24 cellular contexts compared by ENCODE assay signal in genomic region chr20:52416959-52417358, GRCh38.
DNase-seq lines count a peak whose midpoint lies in the region; ATAC-seq, FAIRE-seq and TF ChIP-seq lines count a peak whose summit lies in the region.
"Had no signal": no experiment of that assay in that cellular context is flagged by ENCODE, and none has a peak within 500 bp of the region (broad histone marks: within the 10 kb centered on the region; RNA-seq: fewer than 3 reads in every experiment).

No MANE protein-coding gene starts in this region.

- H4K5ac ChIP-seq in IMR-90 (ENCODE audit: low read depth, low read length) = no peak overlapping the region

- no peak overlapping the region for H4K91ac ChIP-seq in IMR-90 (ENCODE audit: insufficient read depth, low read depth, low read length)

- no peak overlapping the region for H3K56ac ChIP-seq in IMR-90 (ENCODE audit: extremely low read depth, insufficient read depth, low read length)

- intact Hi-C loops in HepG2 (cut with micrococcal nuclease; ENCODE audit: unreplicated experiment) = no loop called here
- intact Hi-C loops in right lobe of liver (cut with DNase I) = no loop called here
- intact Hi-C loops in IMR-90 (cut with micrococcal nuclease) = no loop called here
- intact Hi-C loops in left cardiac atrium (cut with DNase I) = no loop called here
- intact Hi-C loops in mammary epithelial cell (cut with micrococcal nuclease) = no loop called here

- TF ChIP-seq EP300 in HepG2 (IDR thresholded peaks at IDR 0.05; ENCODE audit: low read depth in 2 of 2, low read length in 2 of 2) = no peak
- no peak for TF ChIP-seq EP300 in HepG2 (CRISPR knock-in tag; IDR thresholded peaks at IDR 0.05; ENCODE audit: borderline replicate concordance)

- no peak overlapping the region for H3K18ac ChIP-seq in IMR-90 (ENCODE audit: low read depth, low read length)

- H3K14ac ChIP-seq in IMR-90 (replicated peaks; ENCODE audit: low read depth, low read length) = no peak overlapping the region

- dilution Hi-C loops in IMR-90 (cut with HindIII; ENCODE audit: low sequenced_read_pairs, unreplicated experiment) (no loop called here), mammary epithelial cell (cut with HindIII; ENCODE audit: low sequenced_read_pairs) (no loop called here)

- H3K9me3 ChIP-seq in HepG2 (ENCODE audit: low read length) (peaks cover 20% of the 10 kb centered on the region), right lobe of liver (no peaks in the 10 kb centered on the region), IMR-90 (ENCODE audit: control insufficient read depth, insufficient read depth, low read length) (no peaks in the 10 kb centered on the region), mammary epithelial cell (replicated peaks; ENCODE audit: insufficient read depth, low read length) (peaks cover 3% of the 10 kb centered on the region)
- H3K9me3 ChIP-seq: BE2C, BLaER1 had no signal

- no peaks in the 10 kb centered on the region for H3K9me1 ChIP-seq in IMR-90 (ENCODE audit: insufficient read depth, low read length)

- H3K9ac ChIP-seq in HepG2 (ENCODE audit: insufficient read depth, low read depth, low read length) = no peak overlapping the region
- H3K9ac ChIP-seq in IMR-90 (ENCODE audit: low read depth, low read length) = no peak overlapping the region
- H3K9ac ChIP-seq in mammary epithelial cell (ENCODE audit: insufficient read depth, low read length) = no peak overlapping the region
- H3K9ac ChIP-seq: BLaER1 had no signal

- H3K4me1 ChIP-seq in HepG2 (ENCODE audit: insufficient read depth, low read length) = no peaks in the 10 kb centered on the region
- H3K4me1 ChIP-seq in right lobe of liver = no peaks in the 10 kb centered on the region
- no peaks in the 10 kb centered on the region for H3K4me1 ChIP-seq in IMR-90 (ENCODE audit: control insufficient read depth, insufficient read depth, low read length)
- H3K4me1 ChIP-seq in mammary epithelial cell (ENCODE audit: insufficient read depth, low read length) = no peaks in the 10 kb centered on the region
- H3K4me1 ChIP-seq: BE2C, BLaER1 had no signal

- no peak overlapping the region for H3K27ac ChIP-seq in HepG2 (ENCODE audit: extremely low read length, insufficient read depth, low read length)
- no peak overlapping the region for H3K27ac ChIP-seq in right lobe of liver
- no peak overlapping the region for H3K27ac ChIP-seq in IMR-90 (ENCODE audit: insufficient read depth, low read length)
- no peak overlapping the region for H3K27ac ChIP-seq in mammary epithelial cell (ENCODE audit: insufficient read depth, low read depth, low read length)
- H3K27ac ChIP-seq: 22Rv1, BLaER1 had no signal

- TF ChIP-seq RAD21 in HepG2 (CRISPR knock-in tag; IDR thresholded peaks at IDR 0.05) = no peak
- TF ChIP-seq RAD21 in IMR-90 (IDR thresholded peaks at IDR 0.05; ENCODE audit: low read length) = no peak

- H4K20me1 ChIP-seq in HepG2 (ENCODE audit: insufficient read depth, low read length) (no peaks in the 10 kb centered on the region), IMR-90 (ENCODE audit: insufficient read depth, low read length) (no peaks in the 10 kb centered on the region), mammary epithelial cell (ENCODE audit: insufficient read depth, low read length) (no peaks in the 10 kb centered on the region)
- H4K20me1 ChIP-seq: BLaER1 had no signal

- DNase-seq in HepG2 (ENCODE audit: low spot score) = no peak
- DNase-seq in right lobe of liver = no peak
- no peak for DNase-seq in IMR-90
- DNase-seq in left cardiac atrium = no peak
- DNase-seq in mammary epithelial cell = no peak
- DNase-seq: ACHN; BE2C; C1 segment of cervical spinal cord; CD4-positive, alpha-beta memory T cell; CD4-positive, CD25-positive, alpha-beta regulatory T cell; CD8-positive, alpha-beta memory T cell; COR-L47; DMS 273 treated with DMSO at 0.1 percent for 48 hours; DMS153; DMS53; DMS79; DND-41; EL; GDM1 had no signal

- H2AFZ ChIP-seq in HepG2 (ENCODE audit: low read length) (no peak overlapping the region), IMR-90 (replicated peaks; ENCODE audit: low read length, poor library complexity) (no peak overlapping the region), mammary epithelial cell (ENCODE audit: low read depth, low read length) (no peak overlapping the region)

- H2BK5ac ChIP-seq in IMR-90 (ENCODE audit: low read depth, low read length, poor library complexity, severe bottlenecking) = no peak overlapping the region

- H3K79me2 ChIP-seq in HepG2 (ENCODE audit: insufficient read depth, low read length) = no peaks in the 10 kb centered on the region
- H3K79me2 ChIP-seq in mammary epithelial cell (ENCODE audit: insufficient read depth, low read length) = no peaks in the 10 kb centered on the region

- no peaks in the 10 kb centered on the region for H3K79me1 ChIP-seq in IMR-90 (ENCODE audit: low read depth in 1 of 2, low read length in 2 of 2)

- no peak overlapping the region for H2AK5ac ChIP-seq in IMR-90 (ENCODE audit: low read depth, low read length)

- H2AK9ac ChIP-seq in IMR-90 (replicated peaks; ENCODE audit: low read depth, low read length, poor library complexity) = no peak overlapping the region

- no peak overlapping the region for H2BK20ac ChIP-seq in IMR-90 (ENCODE audit: low read depth, low read length)

- in situ Hi-C loops in HepG2 (cut with HindIII; ENCODE audit: extremely low pct_ligation_motif_present, low pct_unique_long_range_greater_than_20kb) = no loop called here
- in situ Hi-C loops in IMR-90 (cut with MboI; ENCODE audit: low sequenced_read_pairs) = no loop called here
- in situ Hi-C loops in mammary epithelial cell (cut with MboI; ENCODE audit: low sequenced_read_pairs in 2 of 2) = no loop called here

- H4K8ac ChIP-seq in IMR-90 (ENCODE audit: low read depth in 2 of 2, low read length in 2 of 2) = no peak overlapping the region

- TF ChIP-seq POLR2A in HepG2 (IDR thresholded peaks at IDR 0.05; ENCODE audit: insufficient read depth in 1 of 2, low read depth in 2 of 2, low read length in 2 of 2) (no peak), right lobe of liver (IDR thresholded peaks at IDR 0.05) (no peak), IMR-90 (IDR thresholded peaks at IDR 0.05; ENCODE audit: low read depth, low read length) (no peak)

- TF ChIP-seq CTCF in HepG2 (CRISPR knock-in tag; IDR thresholded peaks at IDR 0.05) (no peak), right lobe of liver (IDR thresholded peaks at IDR 0.05) (no peak), IMR-90 (conservative IDR thresholded peaks at IDR 0.05; ENCODE audit: low read depth, low read length) (no peak), mammary epithelial cell (conservative IDR thresholded peaks at IDR 0.05 in 1 of 2, IDR thresholded peaks at IDR 0.05 in 1 of 2; ENCODE audit: extremely low read depth in 1 of 2, insufficient read depth in 1 of 2, low read depth in 1 of 2, low read length in 2 of 2) (no peak)

- H2BK120ac ChIP-seq in IMR-90 (ENCODE audit: low read depth, low read length) = no peak overlapping the region

- H3K23ac ChIP-seq in IMR-90 (ENCODE audit: low read depth, low read length) = no peak overlapping the region

- POLR2A ChIA-PET in HepG2 (lab: Yijun Ruan, JAX) (no interaction called here), IMR-90 (lab: Charles Lee; ENCODE audit: unreplicated experiment) (no interaction called here)

- BruUV-seq in HepG2 (replicated peaks; lab: Mats Ljungman, UMichigan) (no TSS peak), IMR-90 (replicated peaks; lab: Mats Ljungman, UMichigan) (no TSS peak), mammary epithelial cell (replicated peaks; lab: Mats Ljungman, UMichigan) (no TSS peak)

- ATAC-seq in HepG2 (no peak), right lobe of liver (no peak), IMR-90 (ENCODE audit: low read depth) (no peak), left cardiac atrium (no peak)
- ATAC-seq: GM12878 had no signal

- CTCF ChIA-PET in HepG2 (lab: Yijun Ruan, JAX; ENCODE audit: low intra/inter-chr PET ratio, low total read pairs) = no interaction called here
- CTCF ChIA-PET in IMR-90 (lab: Yijun Ruan, JAX) = no interaction called here
- CTCF ChIA-PET in mammary epithelial cell (lab: Charles Lee; ENCODE audit: low non-redundant PET) = no interaction called here

- WGBS in HepG2 (ENCODE audit: low lambda C conversion rate) = 7% methylated on average over 3 of the region's 3 CpGs
- WGBS in right lobe of liver (ENCODE audit: insufficient coverage, low coverage, low lambda C conversion rate, missing lambda C conversion rate) = 86% methylated on average over 2 of the region's 3 CpGs
- WGBS in IMR-90 (ENCODE audit: extremely low coverage in 2 of 2, insufficient read length in 1 of 2), 2 experiments = no CpG with 5 or more reads among the region's 3 CpGs
- WGBS in mammary epithelial cell (ENCODE audit: low coverage, missing lambda C conversion rate) = 41% methylated on average over 3 of the region's 3 CpGs

- H3K4me2 ChIP-seq in HepG2 (ENCODE audit: low read depth, low read length) = no peak overlapping the region
- H3K4me2 ChIP-seq in IMR-90 (ENCODE audit: low read depth, low read length) = no peak overlapping the region
- no peak overlapping the region for H3K4me2 ChIP-seq in mammary epithelial cell (ENCODE audit: insufficient read depth, low read depth, low read length)
- H3K4me2 ChIP-seq: BLaER1 had no signal

- H3K36me3 ChIP-seq in HepG2 (replicated peaks in 1 of 2; ENCODE audit: control insufficient read depth in 1 of 2, insufficient read depth in 2 of 2, low read length in 2 of 2) (no peaks in the 10 kb centered on the region), right lobe of liver (no peaks in the 10 kb centered on the region), IMR-90 (ENCODE audit: control insufficient read depth, insufficient read depth, low read length) (no peaks in the 10 kb centered on the region), mammary epithelial cell (ENCODE audit: insufficient read depth, low read length) (no peaks in the 10 kb centered on the region)
- H3K36me3 ChIP-seq: BE2C, BLaER1 had no signal

- FAIRE-seq in HepG2 (lab: Jason Lieb, UNC) = no peak
- FAIRE-seq: GM12878, GM12892, GM18507 had no signal

- no peak overlapping the region for H3K4ac ChIP-seq in IMR-90 (ENCODE audit: low read depth, low read length)

- H3K4me3 ChIP-seq in HepG2 (replicated peaks in 1 of 3; ENCODE audit: insufficient read depth in 1 of 3, low read depth in 2 of 3, low read length in 3 of 3) (no peak overlapping the region), right lobe of liver (no peak overlapping the region), IMR-90 (ENCODE audit: insufficient read depth, low read depth, low read length) (no peak overlapping the region), mammary epithelial cell (replicated peaks in 1 of 3; ENCODE audit: insufficient read depth in 1 of 3, low read depth in 2 of 3, low read length in 3 of 3) (no peak overlapping the region)
- H3K4me3 ChIP-seq: BLaER1, GM12878 had no signal

- H3K27me3 ChIP-seq in HepG2 (ENCODE audit: control insufficient read depth in 1 of 2, insufficient read depth in 2 of 2, low read length in 2 of 2) (no peaks in the 10 kb centered on the region), right lobe of liver (no peaks in the 10 kb centered on the region), IMR-90 (ENCODE audit: control insufficient read depth, insufficient read depth, low read length) (no peaks in the 10 kb centered on the region), mammary epithelial cell (ENCODE audit: insufficient read depth, low read length) (no peaks in the 10 kb centered on the region)
- H3K27me3 ChIP-seq: BE2C, BLaER1 had no signal

- H2BK15ac ChIP-seq in IMR-90 (ENCODE audit: low read depth, low read length) = no peak overlapping the region

TF ChIP-seq in IMR-90, 13 proteins besides CTCF, POLR2A, EP300 and RAD21 (continues in another document):
- no peak for TF ChIP-seq MXI1 (IDR thresholded peaks at IDR 0.05; ENCODE audit: borderline replicate concordance, low read depth, low read length)
